ENCODE assay signal across 8 cellular contexts in the genomic region with DNA sequence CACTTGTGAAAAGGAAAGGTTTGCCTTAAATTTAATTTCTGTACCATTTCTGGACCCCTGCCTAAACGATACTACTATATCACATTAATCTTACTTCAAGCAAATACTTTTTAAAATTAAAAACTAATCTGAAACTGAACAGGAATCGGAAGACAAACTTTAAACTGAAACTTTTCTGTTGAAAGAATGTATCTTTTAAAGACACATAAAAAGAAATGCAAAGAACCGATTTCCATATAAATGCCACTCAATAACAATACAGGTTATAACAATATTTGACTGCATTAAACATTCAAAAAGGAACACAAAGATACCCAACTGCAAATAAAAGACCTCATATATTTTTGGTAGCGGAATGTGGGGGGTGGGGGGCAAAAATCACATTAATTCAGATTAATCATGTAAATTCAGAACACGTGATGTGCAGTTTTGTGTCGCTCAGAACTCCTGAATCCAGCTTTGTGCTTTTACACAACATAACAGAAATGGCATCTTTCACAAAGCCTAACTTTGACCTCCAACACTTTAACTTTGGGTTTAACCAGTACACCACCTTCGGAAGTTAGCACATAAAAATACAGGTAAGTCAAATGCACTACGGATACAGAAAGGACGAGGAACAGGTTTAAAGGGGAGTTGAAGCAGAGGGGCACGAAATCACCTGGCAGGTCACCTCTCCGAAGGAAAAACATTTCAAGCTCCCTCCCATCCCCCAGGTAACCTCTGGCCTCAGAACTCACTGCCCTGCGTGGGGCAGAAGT. TPM values are rescaled to one million over a fixed set of nuclear protein-coding genes. Genes with fewer than 3 reads are reported as not detected.
DNase-seq lines count a peak whose midpoint lies in the region; ATAC-seq and TF ChIP-seq lines count a peak whose summit lies in the region.

No MANE protein-coding gene starts in this region.

- DNase-seq in activated CD4-positive, alpha-beta T cell treated with anti-CD3 and anti-CD28 coated beads, Interleukin-2, amount 10 ng/mL, durations not matched to agents 24 days and 14 days: no peak
- no peak for DNase-seq in activated CD4-positive, alpha-beta T cell treated with anti-CD3 and anti-CD28 coated beads, Interleukin-2, amount 50 U/mL, for 4 hours
- DNase-seq in astrocyte of the cerebellum (ENCODE audit: low read depth) (no peak), right lobe of liver (no peak), testis (no peak), NCI-H1930 (lab: John Stamatoyannopoulos, UW) (no peak), nucleus accumbens (lab: John Stamatoyannopoulos, UW) (no peak), DMS114 treated with DMSO at 0.1 percent for 48 hours (lab: John Stamatoyannopoulos, UW; ENCODE audit: unreplicated experiment) (no peak)

- in situ Hi-C loops in astrocyte of the cerebellum (cut with HindIII; ENCODE audit: low sequenced_read_pairs): no loop called here

- H3K9me3 Mint-ChIP-seq in activated CD4-positive, alpha-beta T cell treated with anti-CD3 and anti-CD28 coated beads, Interleukin-2, amount 10 ng/mL, durations not matched to agents 24 days and 14 days: no peaks in the 10 kb centered on the region

- 22% methylated on average over 12 of the region's 12 CpGs for WGBS in right lobe of liver (ENCODE audit: insufficient coverage, low coverage, low lambda C conversion rate, missing lambda C conversion rate)
- WGBS in testis, 2 donors: 7 to 9% methylated on average over 12 of the region's 12 CpGs

- H3K9me3 ChIP-seq in right lobe of liver (no peaks in the 10 kb centered on the region), testis (no peaks in the 10 kb centered on the region)

- H3K36me3 ChIP-seq in right lobe of liver (no peaks in the 10 kb centered on the region), testis (ENCODE audit: low read depth, missing control alignments) (no peaks in the 10 kb centered on the region)

- H3K4me3 ChIP-seq in astrocyte of the cerebellum (ENCODE audit: low read depth, low read length) (peak overlapping the region; percentile 83), right lobe of liver (peak overlapping the region; percentile 37 to 66 (median 61)), testis (peak overlapping the region; percentile 89 to 95)

- H3K4me1 ChIP-seq in right lobe of liver (peaks cover 0 to 12% (median 2%) of the 10 kb centered on the region in 4 donors), testis (peaks cover 11% of the 10 kb centered on the region)

- peak overlapping the region; percentile 67 for H3K27ac Mint-ChIP-seq in activated CD4-positive, alpha-beta T cell treated with anti-CD3 and anti-CD28 coated beads, Interleukin-2, amount 10 ng/mL, durations not matched to agents 24 days and 14 days

- peaks cover 65% of the 10 kb centered on the region for H3K27me3 Mint-ChIP-seq in activated CD4-positive, alpha-beta T cell treated with anti-CD3 and anti-CD28 coated beads, Interleukin-2, amount 10 ng/mL, durations not matched to agents 24 days and 14 days

- no peaks in the 10 kb centered on the region for H3K27me3 ChIP-seq in right lobe of liver
- H3K27me3 ChIP-seq in testis: no peaks in the 10 kb centered on the region

- intact Hi-C loops in activated CD4-positive, alpha-beta T cell treated with anti-CD3 and anti-CD28 coated beads, Interleukin-2, amount 10 ng/mL, durations not matched to agents 24 days and 14 days (cut with micrococcal nuclease): loop anchor here (2.0 to 5.0 kb wide), 2 partner anchors 115 to 252 kb away; no protein-coding TSS in a partner anchor
- intact Hi-C loops in right lobe of liver (cut with DNase I) (no loop called here), testis (cut with DNase I; ENCODE audit: low total_unique reads) (loop anchor here (10.0 kb wide), 1 partner anchor 91 kb away; no protein-coding TSS in a partner anchor)

- TF ChIP-seq POLR2A in right lobe of liver (IDR thresholded peaks at IDR 0.05): no peak
- no peak for TF ChIP-seq POLR2A in testis (IDR thresholded peaks at IDR 0.05)

- peak overlapping the region; percentile 57 to 76 (median 74) for H3K27ac ChIP-seq in right lobe of liver
- peak overlapping the region; percentile 84 to 95 for H3K27ac ChIP-seq in testis

- H3K4me1 Mint-ChIP-seq in activated CD4-positive, alpha-beta T cell treated with anti-CD3 and anti-CD28 coated beads, Interleukin-2, amount 10 ng/mL, durations not matched to agents 24 days and 14 days: peaks cover 7% of the 10 kb centered on the region

- H3K4me3 Mint-ChIP-seq in activated CD4-positive, alpha-beta T cell treated with anti-CD3 and anti-CD28 coated beads, Interleukin-2, amount 10 ng/mL, durations not matched to agents 24 days and 14 days: peak overlapping the region; percentile 82

- no peak for ATAC-seq in right lobe of liver

- TF ChIP-seq CTCF in astrocyte of the cerebellum (IDR thresholded peaks at IDR 0.05; ENCODE audit: low read depth, low read length, missing control alignments): no peak
- no peak for TF ChIP-seq CTCF in right lobe of liver (IDR thresholded peaks at IDR 0.05)
- no peak for TF ChIP-seq CTCF in testis (IDR thresholded peaks at IDR 0.05)

- H3K36me3 Mint-ChIP-seq in activated CD4-positive, alpha-beta T cell treated with anti-CD3 and anti-CD28 coated beads, Interleukin-2, amount 10 ng/mL, durations not matched to agents 24 days and 14 days (ENCODE audit: low read depth): no peaks in the 10 kb centered on the region

RNA-seq across cellular contexts. Expression of a gene that starts 0.9 kb away (rescaled TPM):
- 0.12 TPM in 2 replicates for total RNA-seq in activated CD4-positive, alpha-beta T cell treated with anti-CD3 and anti-CD28 coated beads, Interleukin-2, amount 10 ng/mL, durations not matched to agents 24 days and 14 days
- 10 to 100 TPM; 14.3 to 52.1 (median 28.2) TPM for total RNA-seq in right lobe of liver
- 10 to 100 TPM; 49.9 to 63.9 TPM for total RNA-seq in testis
- 19.7 TPM for polyA plus RNA-seq in testis (ENCODE audit: insufficient read depth, low read depth, low replicate concordance)

Comparison
In these comparisons a context has a peak if more than half of its experiments do, and no peak if none do; other contexts are left out.
1. RNA of a gene that starts 0.9 kb away (total RNA-seq): 49.9 to 63.9 TPM in testis and 14.3 to 52.1 TPM in right lobe of liver; 0.12 TPM in activated CD4-positive, alpha-beta T cell treated with anti-CD3 and anti-CD28 coated beads, Interleukin-2, amount 10 ng/mL, durations not matched to agents 24 days and 14 days; every median in the first group is over 10 times any median in the second.
2. intact Hi-C loops: an anchor here in activated CD4-positive, alpha-beta T cell treated with anti-CD3 and anti-CD28 coated beads, Interleukin-2, amount 10 ng/mL, durations not matched to agents 24 days and 14 days (2.0 to 5.0 kb wide) and testis (10.0 kb wide); none called in right lobe of liver.
3. Peak in every context shown above with its lines, with median percentiles within 50 percentile points of each other: H3K4me3 ChIP-seq.